34 cellular contexts compared by ENCODE assay signal in genomic region chr15:79459666-79460065, GRCh38.
"Had no signal": no experiment of that assay in that cellular context is flagged by ENCODE, and none has a peak within 500 bp of the region (broad histone marks: within the 10 kb centered on the region; RNA-seq: fewer than 3 reads in every experiment).

No MANE protein-coding gene starts in this region.

- H3K27me3 ChIP-seq: ascending aorta, cardiac muscle cell had no signal

- H3K4me3 ChIP-seq: ascending aorta, cardiac muscle cell had no signal

- H3K36me3 ChIP-seq: ascending aorta, cardiac muscle cell had no signal

- H3K4me3 Mint-ChIP-seq: activated B cell treated with CpG ODN at 0.5 μM for 24 hours; activated CD4-positive, alpha-beta memory T cell treated with anti-CD3 and anti-CD28 coated beads for 36 hours; activated CD8-positive, alpha-beta T cell treated with anti-CD3 and anti-CD28 coated beads for 36 hours; activated naive CD4-positive, alpha-beta T cell treated with anti-CD3 and anti-CD28 coated beads, Interleukin-2, amount 10 ng/mL, durations not matched to agents 7 days and 5 days; activated naive CD4-positive, alpha-beta T cell treated with anti-CD3 and anti-CD28 coated beads, Interleukin-2, amount 50 U/mL, for 24 hours; activated naive CD8-positive, alpha-beta T cell; activated naive CD8-positive, alpha-beta T cell treated with anti-CD3 and anti-CD28 coated beads, Interleukin-2, amount 10 ng/mL, durations not matched to agents 7 days and 5 days; activated naive CD8-positive, alpha-beta T cell treated with anti-CD3 and anti-CD28 coated beads, Interleukin-2, amount 50 U/mL, for 24 hours; activated T-cell treated with anti-CD3 and anti-CD28 coated beads, Interleukin-2, amount 50 U/mL, for 4 hours; activated T-cell treated with anti-CD3 and anti-CD28 coated beads, Interleukin-2, amount 50 U/mL, for 72 hours; activated T-helper 1 cell treated with anti-CD3 and anti-CD28 coated beads, Interleukin-12 subunit alpha, Interleukin-12 subunit beta, Interleukin-2, Interleukin-4 antibody, amounts not matched to agents 30 ng/mL and 10 ng/mL and 1 ng/mL, durations not matched to agents 14 hours and 24 hours and 36 hours; brain; central memory CD8-positive, alpha-beta T cell; T-helper 1 cell treated with Interleukin-12 subunit alpha and Interleukin-12 subunit beta and Interleukin-4 antibody, amounts not matched to agents 30 μg/mL and 1 μg/mL, for 36 hours; T-helper 2 cell treated with Interferon-gamma antibody and Interleukin-4, amounts not matched to agents 5 μg/mL and 100 μg/mL, for 36 hours had no signal

- H3K9me3 ChIP-seq: ascending aorta had no signal

- DNase-seq: activated B cell treated with CpG ODN at 0.5 μM for 24 hours; activated CD4-positive, alpha-beta memory T cell treated with anti-CD3 and anti-CD28 coated beads for 36 hours; activated CD4-positive, alpha-beta T cell treated with anti-CD3 and anti-CD28 coated beads for 4 hours; activated CD4-positive, alpha-beta T cell treated with anti-CD3 and anti-CD28 coated beads, Interleukin-2, amount 50 U/mL, for 1 hour; activated CD4-positive, alpha-beta T cell treated with anti-CD3 and anti-CD28 coated beads, Interleukin-2, amount 50 U/mL, for 4 hours; activated CD4-positive, CD25-positive, alpha-beta regulatory T cell treated with anti-CD3 and anti-CD28 coated beads, Interleukin-2, amount 50 U/mL, for 72 hours; activated CD8-positive, alpha-beta memory T cell treated with anti-CD3 and anti-CD28 coated beads, Interleukin-2, amount 50 U/mL, for 4 hours; activated CD8-positive, alpha-beta T cell treated with anti-CD3 and anti-CD28 coated beads for 36 hours; activated effector memory CD4-positive, alpha-beta T cell treated with Interleukin-2 at 50 U/mL for 16 hours; activated gamma-delta T cell; activated naive CD4-positive, alpha-beta T cell treated with anti-CD3 and anti-CD28 coated beads, Interleukin-2, amount 10 ng/mL, durations not matched to agents 7 days and 5 days; activated naive CD4-positive, alpha-beta T cell treated with Interleukin-2 at 50 U/mL for 16 hours; activated naive CD8-positive, alpha-beta T cell treated with anti-CD3 and anti-CD28 coated beads, Interleukin-2, amount 10 ng/mL, durations not matched to agents 7 days and 5 days; activated naive CD8-positive, alpha-beta T cell treated with anti-CD3 and anti-CD28 coated beads, Interleukin-2, amount 50 U/mL, for 24 hours; activated T-cell treated with anti-CD3 and anti-CD28 coated beads for 4 hours; activated T-cell treated with anti-CD3 and anti-CD28 coated beads, Interleukin-2, amount 50 U/mL, for 1 hour; activated T-cell treated with anti-CD3 and anti-CD28 coated beads, Interleukin-2, amount 50 U/mL, for 4 hours; activated T-cell treated with anti-CD3 and anti-CD28 coated beads, Interleukin-2, amount 50 U/mL, for 72 hours; amygdala; anterior cingulate cortex; T-helper 1 cell; T-helper 2 cell; T-helper 9 cell had no signal

- H3K27ac ChIP-seq: ascending aorta, cardiac muscle cell, VCaP had no signal

- H3K36me3 Mint-ChIP-seq: activated CD4-positive, alpha-beta memory T cell treated with anti-CD3 and anti-CD28 coated beads for 36 hours; activated naive CD4-positive, alpha-beta T cell treated with anti-CD3 and anti-CD28 coated beads, Interleukin-2, amount 10 ng/mL, durations not matched to agents 7 days and 5 days; activated naive CD4-positive, alpha-beta T cell treated with anti-CD3 and anti-CD28 coated beads, Interleukin-2, amount 50 U/mL, for 24 hours; activated naive CD8-positive, alpha-beta T cell treated with anti-CD3 and anti-CD28 coated beads, Interleukin-2, amount 10 ng/mL, durations not matched to agents 7 days and 5 days had no signal

- H3K4me1 ChIP-seq: ascending aorta had no signal

- ATAC-seq: activated CD8-positive, alpha-beta T cell treated with anti-CD3 and anti-CD28 coated beads for 36 hours; activated naive CD8-positive, alpha-beta T cell treated with anti-CD3 and anti-CD28 coated beads, Interleukin-2, amount 50 U/mL, for 24 hours; activated T-cell treated with anti-CD3 and anti-CD28 coated beads, Interleukin-2, amount 50 U/mL, for 4 hours; activated T-cell treated with anti-CD3 and anti-CD28 coated beads, Interleukin-2, amount 50 U/mL, for 72 hours had no signal

- H3K27ac Mint-ChIP-seq: activated B cell treated with CpG ODN at 0.5 μM for 24 hours; activated CD4-positive, alpha-beta memory T cell treated with anti-CD3 and anti-CD28 coated beads for 36 hours; activated CD8-positive, alpha-beta T cell treated with anti-CD3 and anti-CD28 coated beads for 36 hours; activated naive CD4-positive, alpha-beta T cell treated with anti-CD3 and anti-CD28 coated beads, Interleukin-2, amount 10 ng/mL, durations not matched to agents 7 days and 5 days; activated naive CD4-positive, alpha-beta T cell treated with anti-CD3 and anti-CD28 coated beads, Interleukin-2, amount 50 U/mL, for 24 hours; activated naive CD8-positive, alpha-beta T cell; activated naive CD8-positive, alpha-beta T cell treated with anti-CD3 and anti-CD28 coated beads, Interleukin-2, amount 10 ng/mL, durations not matched to agents 7 days and 5 days; activated naive CD8-positive, alpha-beta T cell treated with anti-CD3 and anti-CD28 coated beads, Interleukin-2, amount 50 U/mL, for 24 hours; activated T-cell treated with anti-CD3 and anti-CD28 coated beads, Interleukin-2, amount 50 U/mL, for 72 hours; activated T-helper 1 cell treated with anti-CD3 and anti-CD28 coated beads, Interleukin-12 subunit alpha, Interleukin-12 subunit beta, Interleukin-2, Interleukin-4 antibody, amounts not matched to agents 30 ng/mL and 10 ng/mL and 1 ng/mL, durations not matched to agents 14 hours and 24 hours and 36 hours; activated T-helper 2 cell treated with anti-CD3 and anti-CD28 coated beads, Interferon-gamma antibody, Interleukin-2, Interleukin-4, amounts not matched to agents 10 μg/mL and 5 μg/mL and 100 μg/mL, durations not matched to agents 14 hours and 24 hours and 36 hours; brain; T-helper 1 cell treated with Interleukin-12 subunit alpha and Interleukin-12 subunit beta and Interleukin-4 antibody, amounts not matched to agents 30 μg/mL and 1 μg/mL, for 36 hours; T-helper 2 cell treated with Interferon-gamma antibody and Interleukin-4, amounts not matched to agents 5 μg/mL and 100 μg/mL, for 36 hours had no signal

- H3K9me3 Mint-ChIP-seq: activated B cell treated with CpG ODN at 0.5 μM for 24 hours; activated CD4-positive, alpha-beta memory T cell treated with anti-CD3 and anti-CD28 coated beads for 36 hours; activated CD8-positive, alpha-beta T cell treated with anti-CD3 and anti-CD28 coated beads for 36 hours; activated naive CD4-positive, alpha-beta T cell treated with anti-CD3 and anti-CD28 coated beads, Interleukin-2, amount 10 ng/mL, durations not matched to agents 7 days and 5 days; activated naive CD4-positive, alpha-beta T cell treated with anti-CD3 and anti-CD28 coated beads, Interleukin-2, amount 50 U/mL, for 24 hours; activated naive CD8-positive, alpha-beta T cell treated with anti-CD3 and anti-CD28 coated beads, Interleukin-2, amount 10 ng/mL, durations not matched to agents 7 days and 5 days; activated naive CD8-positive, alpha-beta T cell treated with anti-CD3 and anti-CD28 coated beads, Interleukin-2, amount 50 U/mL, for 24 hours; activated T-cell treated with anti-CD3 and anti-CD28 coated beads, Interleukin-2, amount 50 U/mL, for 4 hours; activated T-cell treated with anti-CD3 and anti-CD28 coated beads, Interleukin-2, amount 50 U/mL, for 72 hours; activated T-helper 1 cell treated with anti-CD3 and anti-CD28 coated beads, Interleukin-12 subunit alpha, Interleukin-12 subunit beta, Interleukin-2, Interleukin-4 antibody, amounts not matched to agents 30 ng/mL and 10 ng/mL and 1 ng/mL, durations not matched to agents 14 hours and 24 hours and 36 hours; activated T-helper 2 cell treated with anti-CD3 and anti-CD28 coated beads, Interferon-gamma antibody, Interleukin-2, Interleukin-4, amounts not matched to agents 10 μg/mL and 5 μg/mL and 100 μg/mL, durations not matched to agents 14 hours and 24 hours and 36 hours; brain; central memory CD8-positive, alpha-beta T cell; T-helper 1 cell treated with Interleukin-12 subunit alpha and Interleukin-12 subunit beta and Interleukin-4 antibody, amounts not matched to agents 30 μg/mL and 1 μg/mL, for 36 hours; T-helper 2 cell treated with Interferon-gamma antibody and Interleukin-4, amounts not matched to agents 5 μg/mL and 100 μg/mL, for 36 hours had no signal

- H3K4me1 Mint-ChIP-seq: activated B cell treated with CpG ODN at 0.5 μM for 24 hours; activated naive CD4-positive, alpha-beta T cell treated with anti-CD3 and anti-CD28 coated beads, Interleukin-2, amount 10 ng/mL, durations not matched to agents 7 days and 5 days; activated naive CD4-positive, alpha-beta T cell treated with anti-CD3 and anti-CD28 coated beads, Interleukin-2, amount 50 U/mL, for 24 hours; activated naive CD8-positive, alpha-beta T cell treated with anti-CD3 and anti-CD28 coated beads, Interleukin-2, amount 10 ng/mL, durations not matched to agents 7 days and 5 days; activated naive CD8-positive, alpha-beta T cell treated with anti-CD3 and anti-CD28 coated beads, Interleukin-2, amount 50 U/mL, for 24 hours; brain; central memory CD8-positive, alpha-beta T cell had no signal

- H3K27me3 Mint-ChIP-seq: activated B cell treated with CpG ODN at 0.5 μM for 24 hours; activated CD4-positive, alpha-beta memory T cell treated with anti-CD3 and anti-CD28 coated beads for 36 hours; activated CD8-positive, alpha-beta T cell treated with anti-CD3 and anti-CD28 coated beads for 36 hours; activated naive CD4-positive, alpha-beta T cell treated with anti-CD3 and anti-CD28 coated beads, Interleukin-2, amount 10 ng/mL, durations not matched to agents 7 days and 5 days; activated naive CD4-positive, alpha-beta T cell treated with anti-CD3 and anti-CD28 coated beads, Interleukin-2, amount 50 U/mL, for 24 hours; activated naive CD8-positive, alpha-beta T cell; activated naive CD8-positive, alpha-beta T cell treated with anti-CD3 and anti-CD28 coated beads, Interleukin-2, amount 50 U/mL, for 24 hours; brain; central memory CD8-positive, alpha-beta T cell had no signal
